Comparison of ENCODE assay signal across 8 cellular contexts in genomic region chr14:37593496-37594237, GRCh38. TPM values are rescaled to one million over a fixed set of nuclear protein-coding genes. Genes with fewer than 3 reads are reported as not detected.
DNase-seq lines count a peak whose midpoint lies in the region; ATAC-seq and TF ChIP-seq lines count a peak whose summit lies in the region.

No MANE protein-coding gene starts in this region.

- peak overlapping the region; percentile 65 for H3K4me3 Mint-ChIP-seq in activated T-helper 2 cell treated with anti-CD3 and anti-CD28 coated beads, Interferon-gamma antibody, Interleukin-2, Interleukin-4, amounts not matched to agents 10 μg/mL and 5 μg/mL and 100 μg/mL, durations not matched to agents 14 hours and 24 hours and 36 hours (ENCODE audit: low read depth)

- no peak for TF ChIP-seq POLR2A in vagina (IDR thresholded peaks at IDR 0.05)

- peaks cover 5% of the 10 kb centered on the region for H3K4me1 Mint-ChIP-seq in activated T-helper 2 cell treated with anti-CD3 and anti-CD28 coated beads, Interferon-gamma antibody, Interleukin-2, Interleukin-4, amounts not matched to agents 10 μg/mL and 5 μg/mL and 100 μg/mL, durations not matched to agents 14 hours and 24 hours and 36 hours (ENCODE audit: low read depth)

- H3K4me1 ChIP-seq in left ventricle myocardium inferior, result peaks cover 42% of the 10 kb centered on the region
- H3K4me1 ChIP-seq in mesenchymal stem cell (ENCODE audit: control insufficient read depth, insufficient read depth, low read depth, low read length), result peaks cover 35% of the 10 kb centered on the region
- H3K4me1 ChIP-seq in vagina, result peaks cover 38% of the 10 kb centered on the region

- H3K4me2 ChIP-seq in mesenchymal stem cell (ENCODE audit: low read length, poor library complexity, severe bottlenecking), result no peak overlapping the region

- H3K9me3 ChIP-seq in left ventricle myocardium inferior (replicated peaks) (no peaks in the 10 kb centered on the region), mesenchymal stem cell (ENCODE audit: control insufficient read depth, low read length) (no peaks in the 10 kb centered on the region), vagina (no peaks in the 10 kb centered on the region)

- WGBS in mesenchymal stem cell, result 47% methylated on average over 3 of the region's 14 CpGs

- H3K27me3 ChIP-seq in left ventricle myocardium inferior (ENCODE audit: low read depth), result peaks cover 100% of the 10 kb centered on the region
- peaks cover 78 to 82% of the 10 kb centered on the region in 2 experiments for H3K27me3 ChIP-seq in mesenchymal stem cell (ENCODE audit: control insufficient read depth in 1 of 2, insufficient read depth in 1 of 2, low read length in 2 of 2)
- H3K27me3 ChIP-seq in vagina, result peaks cover 47% of the 10 kb centered on the region

- H3K23ac ChIP-seq in mesenchymal stem cell (ENCODE audit: low read length in 2 of 2), result no peak overlapping the region

- H2BK15ac ChIP-seq in mesenchymal stem cell (ENCODE audit: low read depth, poor library complexity, severe bottlenecking), result no peak overlapping the region

- no peak overlapping the region for H2BK5ac ChIP-seq in mesenchymal stem cell (ENCODE audit: low read depth, low read length, poor library complexity, severe bottlenecking)

- H2AK5ac ChIP-seq in mesenchymal stem cell (ENCODE audit: low read length, severe bottlenecking), result no peak overlapping the region

- intact Hi-C loops in left ventricle myocardium inferior (cut with micrococcal nuclease) (no loop called here), Right ventricle myocardium superior (cut with DNase I) (no loop called here), vagina (cut with DNase I) (no loop called here)
- intact Hi-C loops in activated T-helper 2 cell treated with anti-CD3 and anti-CD28 coated beads, Interferon-gamma antibody, Interleukin-2, Interleukin-4, amounts not matched to agents 10 μg/mL and 5 μg/mL and 100 μg/mL, durations not matched to agents 14 hours and 24 hours and 36 hours (cut with micrococcal nuclease), result loop anchor here (5.0 kb wide), 3 partner anchors 619 to 1076 kb away; partner anchors contain the start of gene NKX2-8

- H3K9ac ChIP-seq in mesenchymal stem cell (ENCODE audit: low read length), result no peak overlapping the region

- H3K36me3 Mint-ChIP-seq in activated T-helper 2 cell treated with anti-CD3 and anti-CD28 coated beads, Interferon-gamma antibody, Interleukin-2, Interleukin-4, amounts not matched to agents 10 μg/mL and 5 μg/mL and 100 μg/mL, durations not matched to agents 14 hours and 24 hours and 36 hours (ENCODE audit: low read depth), result peaks cover 3% of the 10 kb centered on the region

- no peak for ATAC-seq in Right ventricle myocardium superior (ENCODE audit: poor library complexity)
- ATAC-seq in GM21526 (IDR thresholded peaks at IDR 0.05; ENCODE audit: low FRiP score, unreplicated experiment), result no peak

- no peak overlapping the region for H2BK12ac ChIP-seq in mesenchymal stem cell (ENCODE audit: low read length in 2 of 2)

- peaks cover 6% of the 10 kb centered on the region for H3K9me3 Mint-ChIP-seq in activated T-helper 2 cell treated with anti-CD3 and anti-CD28 coated beads, Interferon-gamma antibody, Interleukin-2, Interleukin-4, amounts not matched to agents 10 μg/mL and 5 μg/mL and 100 μg/mL, durations not matched to agents 14 hours and 24 hours and 36 hours

- no peak overlapping the region for H2BK120ac ChIP-seq in mesenchymal stem cell (ENCODE audit: low read depth, low read length)

- no peaks in the 10 kb centered on the region for H3K79me1 ChIP-seq in mesenchymal stem cell (replicated peaks; ENCODE audit: low read length, poor library complexity, severe bottlenecking)

- H3K4me3 ChIP-seq in left ventricle myocardium inferior (peak overlapping the region; percentile 59), mesenchymal stem cell (ENCODE audit: insufficient read depth in 1 of 2, low read depth in 1 of 2, low read length in 2 of 2) (peak overlapping the region in 1 of 2 experiments; percentile 76), vagina (peak overlapping the region; percentile 43 to 44)

- H3K27ac ChIP-seq in left ventricle myocardium inferior (replicated peaks), result no peak overlapping the region
- H3K27ac ChIP-seq in mesenchymal stem cell (ENCODE audit: low read length, poor library complexity, severe bottlenecking), result no peak overlapping the region
- no peak overlapping the region for H3K27ac ChIP-seq in vagina

- no peak overlapping the region for H3K4ac ChIP-seq in mesenchymal stem cell (ENCODE audit: low read depth in 1 of 2, low read length in 2 of 2)

- no peak overlapping the region for H2AFZ ChIP-seq in mesenchymal stem cell (ENCODE audit: low read depth, low read length)

- H3K18ac ChIP-seq in mesenchymal stem cell (ENCODE audit: low read depth in 1 of 2, low read length in 2 of 2), result no peak overlapping the region

- H3K36me3 ChIP-seq in left ventricle myocardium inferior (no peaks in the 10 kb centered on the region), mesenchymal stem cell (ENCODE audit: control insufficient read depth in 1 of 2, insufficient read depth in 2 of 2, low read depth in 1 of 2, low read length in 2 of 2) (peaks cover 0 to 4% of the 10 kb centered on the region in 2 experiments), vagina (no peaks in the 10 kb centered on the region)

- TF ChIP-seq CTCF in left ventricle myocardium inferior (IDR thresholded peaks at IDR 0.05; ENCODE audit: borderline replicate concordance) (no peak), vagina (IDR thresholded peaks at IDR 0.05) (no peak)

- H3K14ac ChIP-seq in mesenchymal stem cell (ENCODE audit: low read length in 2 of 2), result no peak overlapping the region

- peak overlapping the region; percentile 55 for H3K27ac Mint-ChIP-seq in activated T-helper 2 cell treated with anti-CD3 and anti-CD28 coated beads, Interferon-gamma antibody, Interleukin-2, Interleukin-4, amounts not matched to agents 10 μg/mL and 5 μg/mL and 100 μg/mL, durations not matched to agents 14 hours and 24 hours and 36 hours

- peaks cover 74% of the 10 kb centered on the region for H3K27me3 Mint-ChIP-seq in activated T-helper 2 cell treated with anti-CD3 and anti-CD28 coated beads, Interferon-gamma antibody, Interleukin-2, Interleukin-4, amounts not matched to agents 10 μg/mL and 5 μg/mL and 100 μg/mL, durations not matched to agents 14 hours and 24 hours and 36 hours (ENCODE audit: low read depth)

- H4K91ac ChIP-seq in mesenchymal stem cell (ENCODE audit: low read length), result no peak overlapping the region

- no peak overlapping the region for H4K8ac ChIP-seq in mesenchymal stem cell (ENCODE audit: low read length)

- no peak for DNase-seq in left ventricle myocardium inferior
- no peak for DNase-seq in Right ventricle myocardium superior
- no peak for DNase-seq in activated T-helper 2 cell treated with anti-CD3 and anti-CD28 coated beads, Interferon-gamma antibody, Interleukin-2, Interleukin-4, amounts not matched to agents 10 μg/mL and 5 μg/mL and 100 μg/mL, durations not matched to agents 14 hours and 24 hours and 36 hours (ENCODE audit: low spot score)
- peak; percentile 0 for DNase-seq in mesenchymal stem cell
- no peak for DNase-seq in vagina (ENCODE audit: extremely low spot score in 2 of 2)
- no peak for DNase-seq in islet precursor cell
- no peak for DNase-seq in CD1c-positive myeloid dendritic cell (ENCODE audit: extremely low spot score)

RNA-seq across cellular contexts. Expression of gene FOXA1, which starts 1.4 kb away (rescaled TPM):
- not detected for total RNA-seq in left ventricle myocardium inferior
- not detected for total RNA-seq in Right ventricle myocardium superior
- total RNA-seq in activated T-helper 2 cell treated with anti-CD3 and anti-CD28 coated beads, Interferon-gamma antibody, Interleukin-2, Interleukin-4, amounts not matched to agents 10 μg/mL and 5 μg/mL and 100 μg/mL, durations not matched to agents 14 hours and 24 hours and 36 hours, result 0.11 TPM in 1 of 2 replicates, not detected in the other
- polyA plus RNA-seq in mesenchymal stem cell (2013, experiment 1 of 2), result not detected
- not detected for polyA plus RNA-seq in mesenchymal stem cell (2013, experiment 2 of 2)
- total RNA-seq in vagina, result 11.5 TPM

RNA-seq across cellular contexts. Expression of gene TTC6, which starts 1.8 kb away (rescaled TPM):
- not detected for total RNA-seq in left ventricle myocardium inferior
- total RNA-seq in Right ventricle myocardium superior, result not detected
- total RNA-seq in activated T-helper 2 cell treated with anti-CD3 and anti-CD28 coated beads, Interferon-gamma antibody, Interleukin-2, Interleukin-4, amounts not matched to agents 10 μg/mL and 5 μg/mL and 100 μg/mL, durations not matched to agents 14 hours and 24 hours and 36 hours, result not detected in 2 replicates
- 0.04 TPM for polyA plus RNA-seq in mesenchymal stem cell (2013, experiment 1 of 2)
- polyA plus RNA-seq in mesenchymal stem cell (2013, experiment 2 of 2), result 0.03 TPM
- 4.4 TPM for total RNA-seq in vagina

Comparison
In these comparisons a context has a peak if more than half of its experiments do, and no peak if none do; other contexts are left out.
1. RNA of gene FOXA1, which starts 1.4 kb away (total RNA-seq): 11.5 TPM in vagina (single experiment); 0.11 TPM in activated T-helper 2 cell treated with anti-CD3 and anti-CD28 coated beads, Interferon-gamma antibody, Interleukin-2, Interleukin-4, amounts not matched to agents 10 μg/mL and 5 μg/mL and 100 μg/mL, durations not matched to agents 14 hours and 24 hours and 36 hours, not detected in left ventricle myocardium inferior (single experiment) and not detected in Right ventricle myocardium superior (single experiment); every median in the first group is over 10 times any median in the second.